Comparison of ENCODE assay signal across 8 cellular contexts in the genomic region with DNA sequence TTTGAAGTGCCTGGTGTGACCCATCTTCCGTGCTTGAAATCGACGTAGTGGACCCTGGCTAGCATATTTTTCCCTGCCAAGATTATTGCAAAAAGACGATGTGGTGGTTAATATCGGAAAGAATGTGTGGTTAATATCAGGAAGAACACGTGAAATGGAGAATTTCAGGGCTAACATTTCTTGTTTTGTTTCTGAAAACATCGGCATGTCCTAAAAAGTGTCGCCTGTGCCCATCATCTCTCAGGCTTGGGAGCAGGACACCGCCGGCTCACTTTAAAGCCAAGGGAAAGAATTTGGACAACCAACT. TPM values are rescaled to one million over a fixed set of nuclear protein-coding genes. Genes with fewer than 3 reads are reported as not detected.
DNase-seq lines count a peak whose midpoint lies in the region; ATAC-seq, FAIRE-seq and TF ChIP-seq lines count a peak whose summit lies in the region.

No MANE protein-coding gene starts in this region.

- no peaks in the 10 kb centered on the region; a peak in 2 of 4 replicates for H3K36me3 ChIP-seq in GM12878 (ENCODE audit: control insufficient read depth in 2 of 2, insufficient read depth in 2 of 2, low read length in 1 of 2)
- H3K36me3 ChIP-seq in mesendoderm (ENCODE audit: control insufficient read depth, insufficient read depth, low read length): no peaks in the 10 kb centered on the region
- no peaks in the 10 kb centered on the region for H3K36me3 ChIP-seq in upper lobe of right lung

- POLR2A ChIA-PET in GM12878 (lab: Charles Lee): interaction anchor here (0.5 to 1.5 kb wide), 19 partner anchors 10 to 411 kb away, joined by 3 to 13 read pairs (median 3); partner anchors contain the start of genes CENPX, FASN, LRRC45 and MRPL12

- ATAC-seq in GM12878 (no peak), upper lobe of right lung (no peak), HG02885 (IDR thresholded peaks at IDR 0.05; ENCODE audit: poor library complexity, unreplicated experiment) (no peak), HG03520 (IDR thresholded peaks at IDR 0.05; ENCODE audit: unreplicated experiment) (no peak)

- H3K4me1 Mint-ChIP-seq in activated naive CD4-positive, alpha-beta T cell treated with anti-CD3 and anti-CD28 coated beads, Interleukin-2, amount 50 U/mL, for 24 hours: peaks cover 28% of the 10 kb centered on the region

- H3K9me3 ChIP-seq in GM12878 (replicated peaks; ENCODE audit: control insufficient read depth, insufficient read depth, low read length) (no peaks in the 10 kb centered on the region), upper lobe of right lung (no peaks in the 10 kb centered on the region)

- H3K4me2 ChIP-seq in GM12878 (ENCODE audit: control insufficient read depth, insufficient read depth): peak overlapping the region; percentile 89
- peak overlapping the region; percentile 3 for H3K4me2 ChIP-seq in mesendoderm (ENCODE audit: low read length)

- no peak overlapping the region for H2BK5ac ChIP-seq in mesendoderm (ENCODE audit: low read length)

- H4K20me1 ChIP-seq in GM12878 (ENCODE audit: control insufficient read depth, insufficient read depth): no peaks in the 10 kb centered on the region

- no peak for TF ChIP-seq EP300 in GM12878 (IDR thresholded peaks at IDR 0.05; ENCODE audit: borderline replicate concordance in 1 of 2, control insufficient read depth in 1 of 2, low read depth in 2 of 2, low read length in 2 of 2)

- H3K9me3 Mint-ChIP-seq in activated naive CD4-positive, alpha-beta T cell treated with anti-CD3 and anti-CD28 coated beads, Interleukin-2, amount 50 U/mL, for 24 hours: no peaks in the 10 kb centered on the region

- DNase-seq in activated naive CD4-positive, alpha-beta T cell treated with Interleukin-2 at 50 U/mL for 16 hours: no peak
- DNase-seq in GM12878 (ENCODE audit: low read depth, low spot score) (no peak), mesendoderm (no peak), upper lobe of right lung (no peak), NCI-H748 treated with DMSO at 0.1 percent for 48 hours (lab: John Stamatoyannopoulos, UW) (no peak)

- RAD21 ChIA-PET in GM12878 (lab: Charles Lee; ENCODE audit: unreplicated experiment): interaction anchor here (0.7 to 2.4 kb wide), 7 partner anchors 12 to 117 kb away, joined by 3 to 13 read pairs (median 5); partner anchors contain the start of genes CENPX, FASN and LRRC45

- CTCF ChIA-PET in GM12878 (lab: Yijun Ruan, JAX): interaction anchor here (0.6 to 1.9 kb wide), 17 partner anchors 10 to 596 kb away, joined by 3 to 30 read pairs (median 4); partner anchors contain the start of genes CENPX, GPS1, LRRC45 and RFNG

- no peak overlapping the region for H4K8ac ChIP-seq in mesendoderm (ENCODE audit: low read depth, low read length)

- H3K27me3 Mint-ChIP-seq in activated naive CD4-positive, alpha-beta T cell treated with anti-CD3 and anti-CD28 coated beads, Interleukin-2, amount 50 U/mL, for 24 hours: no peaks in the 10 kb centered on the region

- H3K4me1 ChIP-seq in GM12878 (ENCODE audit: control insufficient read depth, insufficient read depth, low read length): peaks cover 10% of the 10 kb centered on the region
- no peaks in the 10 kb centered on the region for H3K4me1 ChIP-seq in mesendoderm (ENCODE audit: control insufficient read depth, low read depth, low read length)
- H3K4me1 ChIP-seq in upper lobe of right lung: peaks cover 13% of the 10 kb centered on the region

- H2AK5ac ChIP-seq in mesendoderm (ENCODE audit: low read length): no peak overlapping the region

- H3K4me3 Mint-ChIP-seq in activated naive CD4-positive, alpha-beta T cell treated with anti-CD3 and anti-CD28 coated beads, Interleukin-2, amount 50 U/mL, for 24 hours: peak overlapping the region; percentile 88

- H2BK120ac ChIP-seq in mesendoderm (ENCODE audit: low read depth, low read length): no peak overlapping the region

- TF ChIP-seq RAD21 in GM12878 (IDR thresholded peaks at IDR 0.05; ENCODE audit: insufficient read depth, low read depth, low read length): no peak

- no peak overlapping the region for H3K18ac ChIP-seq in mesendoderm (ENCODE audit: low read length)

- H2BK15ac ChIP-seq in mesendoderm (replicated peaks; ENCODE audit: low read depth): no peak overlapping the region

- BruUV-seq in GM12878 (replicated peaks; lab: Mats Ljungman, UMichigan): no TSS peak

- peak overlapping the region; percentile 86 for H3K27ac Mint-ChIP-seq in activated naive CD4-positive, alpha-beta T cell treated with anti-CD3 and anti-CD28 coated beads, Interleukin-2, amount 50 U/mL, for 24 hours

- FAIRE-seq in GM12878 (lab: Jason Lieb, UNC): no peak

- TF ChIP-seq CTCF in GM12878 (IDR thresholded peaks at IDR 0.05 in 2 of 3, conservative IDR thresholded peaks at IDR 0.05 in 1 of 3; ENCODE audit: control insufficient read depth in 2 of 3, extremely low read depth in 1 of 3, insufficient read depth in 1 of 3, low read depth in 3 of 3, low read length in 3 of 3): no peak
- TF ChIP-seq CTCF in upper lobe of right lung (IDR thresholded peaks at IDR 0.05): no peak

- in situ Hi-C loops in GM12878 (cut with MboI): loop anchor here (5.0 kb wide), 1 partner anchor 119 kb away; no protein-coding TSS in a partner anchor

- H3K27me3 ChIP-seq in GM12878 (replicated peaks in 1 of 2; ENCODE audit: control insufficient read depth in 2 of 2, insufficient read depth in 2 of 2, low read length in 1 of 2) (no peaks in the 10 kb centered on the region), mesendoderm (ENCODE audit: insufficient read depth, low read length, poor library complexity) (no peaks in the 10 kb centered on the region), upper lobe of right lung (no peaks in the 10 kb centered on the region)

- intact Hi-C loops in GM12878 (cut with micrococcal nuclease; ENCODE audit: unreplicated experiment) (loop anchor here (5.0 kb wide), 1 partner anchor 59 kb away; the partner anchor contains the start of gene FASN), upper lobe of right lung (cut with DNase I) (loop anchor here (10.0 kb wide), 1 partner anchor 297 kb away; the partner anchor contains the start of gene SECTM1)

- H3K9ac ChIP-seq in GM12878 (ENCODE audit: control insufficient read depth, insufficient read depth, low read length): no peak overlapping the region; the same call in 1 of the 2 replicates
- H3K9ac ChIP-seq in mesendoderm (ENCODE audit: low read length): no peak overlapping the region

- H4K5ac ChIP-seq in mesendoderm (ENCODE audit: low read length): no peak overlapping the region

- H3K27ac ChIP-seq in GM12878 (ENCODE audit: control insufficient read depth, insufficient read depth) (0 out of 2 replicates have a peak overlapping the region, but pooled peaks have one; percentile 46), mesendoderm (ENCODE audit: low read depth, low read length) (no peak overlapping the region), upper lobe of right lung (peak overlapping the region; percentile 95)

- H3K4ac ChIP-seq in mesendoderm (ENCODE audit: low read depth, low read length): no peak overlapping the region

- no peaks in the 10 kb centered on the region for H3K79me1 ChIP-seq in mesendoderm (ENCODE audit: low read length)

- 15% methylated on average over 10 of the region's 10 CpGs for WGBS in GM12878 (ENCODE audit: insufficient coverage, insufficient replicate concordance, low lambda C conversion rate, missing lambda C conversion rate)
- no CpG with 5 or more reads among the region's 10 CpGs for WGBS in mesendoderm (ENCODE audit: extremely low coverage, insufficient coverage, low lambda C conversion rate)

- SMC1A ChIA-PET in GM12878 (lab: Charles Lee; ENCODE audit: uncharacterized antibody, unreplicated experiment): interaction anchor here (0.5 to 1.4 kb wide), 7 partner anchors 11 to 178 kb away, joined by 3 to 7 read pairs (median 3); partner anchors contain the start of genes CENPX, DUS1L and LRRC45

- peaks cover 5% of the 10 kb centered on the region for H3K79me2 ChIP-seq in GM12878 (ENCODE audit: control insufficient read depth, insufficient read depth, low read length)
- H3K79me2 ChIP-seq in mesendoderm (ENCODE audit: control insufficient read depth, insufficient read depth, low read length): no peaks in the 10 kb centered on the region

- peak overlapping the region; percentile 49; the same call in 1 of the 2 replicates for H3K4me3 ChIP-seq in GM12878
- H3K4me3 ChIP-seq in mesendoderm (ENCODE audit: low read length): no peak overlapping the region
- H3K4me3 ChIP-seq in upper lobe of right lung: peak overlapping the region; percentile 65

- no peaks in the 10 kb centered on the region for H3K36me3 Mint-ChIP-seq in activated naive CD4-positive, alpha-beta T cell treated with anti-CD3 and anti-CD28 coated beads, Interleukin-2, amount 50 U/mL, for 24 hours

- H2AFZ ChIP-seq in GM12878 (ENCODE audit: control insufficient read depth, low read depth, low read length): peak overlapping the region; percentile 93

- H3K23ac ChIP-seq in mesendoderm (ENCODE audit: low read length): no peak overlapping the region

- no peak for TF ChIP-seq POLR2A in GM12878 (IDR thresholded peaks at IDR 0.05; ENCODE audit: low read depth, low read length)

- H3K56ac ChIP-seq in mesendoderm (ENCODE audit: low read length): no peak overlapping the region

RNA-seq across cellular contexts. Expression of gene DCXR, which starts 0.3 kb away (rescaled TPM):
- 13.4 and 14.9 TPM in 2 replicates for total RNA-seq in GM12878 (2013; cell fraction: nucleolus; rRNA removed)
- 80.8 and 85.8 TPM in 2 replicates for total RNA-seq in GM12878 (2014; rRNA removed)
- total RNA-seq in GM12878 (2014; rRNA removed; fragmentation: Illumina TruSeq; extraction: Trizol): 32.4 and 39.9 TPM in 2 replicates
- 110 and 119 TPM in 2 replicates for total RNA-seq in GM12878 (2021)
- 79.4 TPM for polyA plus RNA-seq in GM12878 (2011; ENCODE audit: low read depth)
- polyA plus RNA-seq in GM12878 (2011; rRNA removed): 29.9 and 66.6 TPM in 2 replicates
- 188 and 195 TPM in 2 replicates for polyA plus RNA-seq in GM12878 (2011; cell fraction: cytosol; rRNA removed)
- polyA plus RNA-seq in GM12878 (2011; cell fraction: nucleus; rRNA removed): 136 and 154 TPM in 2 replicates
- polyA plus RNA-seq in GM12878 (2012): 73.6 and 79.6 TPM in 2 replicates
- polyA plus RNA-seq in GM12878 (2014; fragmentation: Illumina TruSeq; extraction: Trizol): 45.6 and 92.0 TPM in 2 replicates
- polyA plus RNA-seq in GM12878 (2014; fragmentation: Nextera tagmentation; extraction: Ambion mirVana): 10 to 100 TPM; 12.3 to 44.8 TPM
- 128 and 151 TPM in 2 replicates for polyA plus RNA-seq in GM12878 (2014; rRNA removed)
- 100 to 1,000 TPM; 122 to 139 TPM for polyA plus RNA-seq in GM12878 (2016; fragmentation: Nextera tagmentation; extraction: Ambion mirVana)
- 53.5 and 69.9 TPM in 2 replicates for polyA minus RNA-seq in GM12878 (2011; rRNA and poly(A)+ RNA removed)
- 23.2 and 25.8 TPM in 2 replicates for polyA minus RNA-seq in GM12878 (2011; cell fraction: cytosol; rRNA and poly(A)+ RNA removed)
- polyA minus RNA-seq in GM12878 (2011; cell fraction: nucleus; rRNA and poly(A)+ RNA removed): 21.6 and 34.3 TPM in 2 replicates
- polyA plus RNA-seq in mesendoderm (2013, experiment 1 of 2): 34.8 TPM
- 34.4 TPM for polyA plus RNA-seq in mesendoderm (2013, experiment 2 of 2)
- 143 TPM for total RNA-seq in upper lobe of right lung

RNA-seq across cellular contexts. Expression of gene RAC3, which starts 6.4 kb away (rescaled TPM):
- total RNA-seq in GM12878 (2013; cell fraction: nucleolus; rRNA removed): 2.7 and 4.9 TPM in 2 replicates
- 23.5 and 29.8 TPM in 2 replicates for total RNA-seq in GM12878 (2014; rRNA removed)
- 9.0 and 9.2 TPM in 2 replicates for total RNA-seq in GM12878 (2014; rRNA removed; fragmentation: Illumina TruSeq; extraction: Trizol)
- 14.6 and 16.2 TPM in 2 replicates for total RNA-seq in GM12878 (2021)
- 0.71 TPM for polyA plus RNA-seq in GM12878 (2011; ENCODE audit: low read depth)
- polyA plus RNA-seq in GM12878 (2011; rRNA removed): 1.2 and 4.2 TPM in 2 replicates
- polyA plus RNA-seq in GM12878 (2011; cell fraction: cytosol; rRNA removed): 4.7 and 7.5 TPM in 2 replicates
- 33.2 and 47.4 TPM in 2 replicates for polyA plus RNA-seq in GM12878 (2011; cell fraction: nucleus; rRNA removed)
- polyA plus RNA-seq in GM12878 (2012): 3.4 and 4.9 TPM in 2 replicates
- 2.8 and 9.8 TPM in 2 replicates for polyA plus RNA-seq in GM12878 (2014; fragmentation: Illumina TruSeq; extraction: Trizol)
- polyA plus RNA-seq in GM12878 (2014; fragmentation: Nextera tagmentation; extraction: Ambion mirVana): under 1 TPM; 0.11 to 0.16 TPM
- 32.9 and 39.8 TPM in 2 replicates for polyA plus RNA-seq in GM12878 (2014; rRNA removed)
- polyA plus RNA-seq in GM12878 (2016; fragmentation: Nextera tagmentation; extraction: Ambion mirVana): 1 to 10 TPM; 1.7 TPM
- 0.44 and 1.0 TPM in 2 replicates for polyA minus RNA-seq in GM12878 (2011; rRNA and poly(A)+ RNA removed)
- polyA minus RNA-seq in GM12878 (2011; cell fraction: cytosol; rRNA and poly(A)+ RNA removed): 3.1 TPM in 1 of 2 replicates, not detected in the other
- 2.3 and 4.8 TPM in 2 replicates for polyA minus RNA-seq in GM12878 (2011; cell fraction: nucleus; rRNA and poly(A)+ RNA removed)
- 97.1 TPM for polyA plus RNA-seq in mesendoderm (2013, experiment 1 of 2)
- 102 TPM for polyA plus RNA-seq in mesendoderm (2013, experiment 2 of 2)
- 3.4 TPM for total RNA-seq in upper lobe of right lung

RNA-seq across cellular contexts. Expression of gene RFNG, which starts 13.8 kb away (rescaled TPM):
- total RNA-seq in GM12878 (2013; cell fraction: nucleolus; rRNA removed): 23.5 and 23.7 TPM in 2 replicates
- total RNA-seq in GM12878 (2014; rRNA removed): 14.5 and 14.8 TPM in 2 replicates
- 5.2 and 7.8 TPM in 2 replicates for total RNA-seq in GM12878 (2014; rRNA removed; fragmentation: Illumina TruSeq; extraction: Trizol)
- 17.7 and 19.6 TPM in 2 replicates for total RNA-seq in GM12878 (2021)
- 10.9 TPM for polyA plus RNA-seq in GM12878 (2011; ENCODE audit: low read depth)
- 4.4 and 7.1 TPM in 2 replicates for polyA plus RNA-seq in GM12878 (2011; rRNA removed)
- 6.6 and 12.0 TPM in 2 replicates for polyA plus RNA-seq in GM12878 (2011; cell fraction: cytosol; rRNA removed)
- 83.6 and 89.3 TPM in 2 replicates for polyA plus RNA-seq in GM12878 (2011; cell fraction: nucleus; rRNA removed)
- 20.4 and 23.3 TPM in 2 replicates for polyA plus RNA-seq in GM12878 (2012)
- polyA plus RNA-seq in GM12878 (2014; fragmentation: Illumina TruSeq; extraction: Trizol): 1.3 and 7.2 TPM in 2 replicates
- polyA plus RNA-seq in GM12878 (2014; fragmentation: Nextera tagmentation; extraction: Ambion mirVana): under 1 TPM; 0.10 to 0.93 TPM
- polyA plus RNA-seq in GM12878 (2014; rRNA removed): 19.0 and 22.4 TPM in 2 replicates
- 1 to 10 TPM; 1.6 to 2.6 TPM for polyA plus RNA-seq in GM12878 (2016; fragmentation: Nextera tagmentation; extraction: Ambion mirVana)
- polyA minus RNA-seq in GM12878 (2011; rRNA and poly(A)+ RNA removed): 2.4 and 4.8 TPM in 2 replicates
- 2.9 and 4.4 TPM in 2 replicates for polyA minus RNA-seq in GM12878 (2011; cell fraction: cytosol; rRNA and poly(A)+ RNA removed)
- 8.1 and 8.2 TPM in 2 replicates for polyA minus RNA-seq in GM12878 (2011; cell fraction: nucleus; rRNA and poly(A)+ RNA removed)
- 15.5 TPM for polyA plus RNA-seq in mesendoderm (2013, experiment 1 of 2)
- 14.9 TPM for polyA plus RNA-seq in mesendoderm (2013, experiment 2 of 2)
- total RNA-seq in upper lobe of right lung: 38.5 TPM

RNA-seq across cellular contexts. Expression of gene GPS1, which starts 13.9 kb away (rescaled TPM):
- total RNA-seq in GM12878 (2013; cell fraction: nucleolus; rRNA removed): 41.6 and 44.7 TPM in 2 replicates
- total RNA-seq in GM12878 (2014; rRNA removed): 110 and 131 TPM in 2 replicates
- 35.1 and 37.1 TPM in 2 replicates for total RNA-seq in GM12878 (2014; rRNA removed; fragmentation: Illumina TruSeq; extraction: Trizol)
- total RNA-seq in GM12878 (2021): 113 and 122 TPM in 2 replicates
- 21.3 TPM for polyA plus RNA-seq in GM12878 (2011; ENCODE audit: low read depth)
- polyA plus RNA-seq in GM12878 (2011; rRNA removed): 14.3 and 53.3 TPM in 2 replicates
- 65.9 and 98.5 TPM in 2 replicates for polyA plus RNA-seq in GM12878 (2011; cell fraction: cytosol; rRNA removed)
- 198 and 262 TPM in 2 replicates for polyA plus RNA-seq in GM12878 (2011; cell fraction: nucleus; rRNA removed)
- 41.2 and 44.0 TPM in 2 replicates for polyA plus RNA-seq in GM12878 (2012)
- polyA plus RNA-seq in GM12878 (2014; fragmentation: Illumina TruSeq; extraction: Trizol): 7.5 and 32.8 TPM in 2 replicates
- 10 to 100 TPM in 1 of 2 experiments, 1 to 10 TPM in 1; 2.2 to 11.5 TPM for polyA plus RNA-seq in GM12878 (2014; fragmentation: Nextera tagmentation; extraction: Ambion mirVana)
- 102 and 119 TPM in 2 replicates for polyA plus RNA-seq in GM12878 (2014; rRNA removed)
- 100 to 1,000 TPM; 119 to 146 TPM for polyA plus RNA-seq in GM12878 (2016; fragmentation: Nextera tagmentation; extraction: Ambion mirVana)
- 50.1 and 72.3 TPM in 2 replicates for polyA minus RNA-seq in GM12878 (2011; rRNA and poly(A)+ RNA removed)
- 44.1 and 45.0 TPM in 2 replicates for polyA minus RNA-seq in GM12878 (2011; cell fraction: cytosol; rRNA and poly(A)+ RNA removed)
- 42.7 and 84.3 TPM in 2 replicates for polyA minus RNA-seq in GM12878 (2011; cell fraction: nucleus; rRNA and poly(A)+ RNA removed)
- polyA plus RNA-seq in mesendoderm (2013, experiment 1 of 2): 88.2 TPM
- polyA plus RNA-seq in mesendoderm (2013, experiment 2 of 2): 89.5 TPM
- total RNA-seq in upper lobe of right lung: 78.0 TPM

RNA-seq across cellular contexts. Expression of gene LRRC45, which starts 14.7 kb away (rescaled TPM):
- total RNA-seq in GM12878 (2013; cell fraction: nucleolus; rRNA removed): 22.5 and 23.4 TPM in 2 replicates
- 18.6 and 24.2 TPM in 2 replicates for total RNA-seq in GM12878 (2014; rRNA removed)
- 5.9 and 8.9 TPM in 2 replicates for total RNA-seq in GM12878 (2014; rRNA removed; fragmentation: Illumina TruSeq; extraction: Trizol)
- total RNA-seq in GM12878 (2021): 24.9 and 27.7 TPM in 2 replicates
- polyA plus RNA-seq in GM12878 (2011; ENCODE audit: low read depth): 2.2 TPM
- 4.5 and 7.7 TPM in 2 replicates for polyA plus RNA-seq in GM12878 (2011; rRNA removed)
- 7.3 and 16.6 TPM in 2 replicates for polyA plus RNA-seq in GM12878 (2011; cell fraction: cytosol; rRNA removed)
- polyA plus RNA-seq in GM12878 (2011; cell fraction: nucleus; rRNA removed): 72.6 and 103 TPM in 2 replicates
- 8.6 and 9.9 TPM in 2 replicates for polyA plus RNA-seq in GM12878 (2012)
- 2.5 and 3.6 TPM in 2 replicates for polyA plus RNA-seq in GM12878 (2014; fragmentation: Illumina TruSeq; extraction: Trizol)
- polyA plus RNA-seq in GM12878 (2014; fragmentation: Nextera tagmentation; extraction: Ambion mirVana): under 1 TPM; 0.03 to 0.05 TPM
- polyA plus RNA-seq in GM12878 (2014; rRNA removed): 24.2 and 24.4 TPM in 2 replicates
- 10 to 100 TPM; 12.0 to 13.4 TPM for polyA plus RNA-seq in GM12878 (2016; fragmentation: Nextera tagmentation; extraction: Ambion mirVana)
- polyA minus RNA-seq in GM12878 (2011; rRNA and poly(A)+ RNA removed): 4.2 and 11.4 TPM in 2 replicates
- 4.7 and 6.4 TPM in 2 replicates for polyA minus RNA-seq in GM12878 (2011; cell fraction: cytosol; rRNA and poly(A)+ RNA removed)
- 12.8 and 27.8 TPM in 2 replicates for polyA minus RNA-seq in GM12878 (2011; cell fraction: nucleus; rRNA and poly(A)+ RNA removed)
- 8.5 TPM for polyA plus RNA-seq in mesendoderm (2013, experiment 1 of 2)
- polyA plus RNA-seq in mesendoderm (2013, experiment 2 of 2): 8.7 TPM
- total RNA-seq in upper lobe of right lung: 12.2 TPM
